Comparison of ENCODE assay signal across 14 cellular contexts in the genomic region with DNA sequence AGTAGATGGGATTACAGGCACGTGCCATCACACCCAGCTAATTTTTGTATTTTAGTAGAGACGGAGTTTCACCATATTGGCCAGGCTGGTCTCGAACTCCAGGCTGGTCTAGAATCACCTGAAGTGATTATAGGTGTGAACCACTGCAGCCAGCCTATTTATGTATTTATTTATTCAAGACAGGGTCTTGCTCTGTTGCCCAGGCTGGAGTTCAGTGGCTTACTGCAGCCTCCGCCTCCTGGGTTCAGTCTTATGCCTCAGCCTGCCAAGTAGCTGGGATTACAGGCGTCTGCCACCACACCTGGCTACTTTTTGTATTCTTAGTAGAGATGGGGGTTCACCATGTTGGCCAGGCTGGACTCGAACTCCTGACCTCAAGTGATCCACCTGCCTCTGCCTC. TPM values are rescaled to one million over a fixed set of nuclear protein-coding genes. Genes with fewer than 3 reads are reported as not detected.
A peak's percentile ranks its signal among the peaks of the same experiment; 100 is the strongest.
DNase-seq lines count a peak whose midpoint lies in the region; ATAC-seq, FAIRE-seq and TF ChIP-seq lines count a peak whose summit lies in the region.
"Not testable (repeated sequence)": the region's sequence is repeated elsewhere in the genome, so short reads cannot be mapped to it uniquely, and the experiment has no call there.
"Had no signal": no experiment of that assay in that cellular context is flagged by ENCODE, and none has a peak within 500 bp of the region (broad histone marks: within the 10 kb centered on the region; RNA-seq: fewer than 3 reads in every experiment).

No MANE protein-coding gene starts in this region.

- not testable (repeated sequence) for H2BK20ac ChIP-seq in H9 (ENCODE audit: low read depth, low read length, poor library complexity, severe bottlenecking)

- not testable (repeated sequence) for DNase-seq in H9; T-helper 17 cell; coronary artery (ENCODE audit: low spot score); HepG2 (ENCODE audit: low spot score); psoas muscle; stimulated activated naive CD8-positive, alpha-beta T cell treated with anti-CD3 and anti-CD28 coated beads, Interleukin-15, amount 100 ng/mL, for 72 hours

- H3K9me3 ChIP-seq in H9 (ENCODE audit: control insufficient read depth, low read depth, low read length); T-helper 17 cell (ENCODE audit: control insufficient read depth, low read length, poor library complexity, severe bottlenecking); HepG2 (ENCODE audit: low read length); psoas muscle: not testable (repeated sequence)

- H3K23ac ChIP-seq in H9 (ENCODE audit: insufficient read length, low read depth, low read length), result not testable (repeated sequence)

- H4K20me1 ChIP-seq in H9 (ENCODE audit: control insufficient read depth, insufficient read depth, insufficient read length); HepG2 (ENCODE audit: insufficient read depth, low read length): not testable (repeated sequence)

- not testable (repeated sequence) for H4K91ac ChIP-seq in H9 (ENCODE audit: insufficient read length, low read depth, low read length)

- not testable (repeated sequence) for TF ChIP-seq EP300 in HepG2 (IDR thresholded peaks at IDR 0.05; ENCODE audit: low read depth in 2 of 2, low read length in 2 of 2); HepG2 (CRISPR knock-in tag; IDR thresholded peaks at IDR 0.05; ENCODE audit: borderline replicate concordance)

- H3K4ac ChIP-seq in H9 (ENCODE audit: low read depth, low read length), result not testable (repeated sequence)

- H2AFZ ChIP-seq in H9 (ENCODE audit: low read length); HepG2 (ENCODE audit: low read length): not testable (repeated sequence)

- H4K8ac ChIP-seq in H9 (replicated peaks; ENCODE audit: insufficient read length, low read depth, low read length), result not testable (repeated sequence)

- H2BK5ac ChIP-seq in H9 (ENCODE audit: insufficient read length, low read length), result not testable (repeated sequence)

- peaks cover 25 to 44% of the 10 kb centered on the region in 2 experiments for H3K4me1 Mint-ChIP-seq in H9
- peaks cover 24% of the 10 kb centered on the region for H3K4me1 Mint-ChIP-seq in T-helper 17 cell
- peaks cover 35% of the 10 kb centered on the region for H3K4me1 Mint-ChIP-seq in activated naive CD8-positive, alpha-beta T cell (ENCODE audit: low read depth)
- peaks cover 85% of the 10 kb centered on the region for H3K4me1 Mint-ChIP-seq in stimulated activated naive CD8-positive, alpha-beta T cell treated with anti-CD3 and anti-CD28 coated beads, Interleukin-15, amount 100 ng/mL, for 72 hours

- not testable (repeated sequence) for H2AK5ac ChIP-seq in H9 (ENCODE audit: insufficient read length, low read length)

- H3K36me3 ChIP-seq in HepG2 (replicated peaks in 1 of 2; ENCODE audit: control insufficient read depth in 1 of 2, insufficient read depth in 2 of 2, low read length in 2 of 2) (peaks cover 34 to 56% of the 10 kb centered on the region in 2 experiments; a peak in 4 of 5 replicates), psoas muscle (ENCODE audit: insufficient read depth in 1 of 2, low read depth in 1 of 2) (peaks cover 21 to 74% of the 10 kb centered on the region in 2 donors)

- H3K79me1 ChIP-seq in H9 (ENCODE audit: insufficient read depth, low read depth, low read length, poor library complexity, severe bottlenecking), result not testable (repeated sequence)

- not testable (repeated sequence) for H4K5ac ChIP-seq in H9 (ENCODE audit: insufficient read length, low read depth, low read length)

- not testable (repeated sequence) for H3K4me1 ChIP-seq in H9 (ENCODE audit: insufficient read depth, low read length)
- H3K4me1 ChIP-seq in HepG2 (ENCODE audit: insufficient read depth, low read length), result peaks cover 32% of the 10 kb centered on the region
- H3K4me1 ChIP-seq in psoas muscle, result peaks cover 77% of the 10 kb centered on the region

- H2BK15ac ChIP-seq in H9 (ENCODE audit: low read depth, low read length), result not testable (repeated sequence)

- H3K4me2 ChIP-seq in H9 (ENCODE audit: insufficient read depth, insufficient read length, low read length); HepG2 (ENCODE audit: low read depth, low read length): not testable (repeated sequence)

- ATAC-seq in T-helper 17 cell; HepG2; psoas muscle; stimulated activated naive CD8-positive, alpha-beta T cell treated with anti-CD3 and anti-CD28 coated beads, Interleukin-15, amount 100 ng/mL, for 72 hours: not testable (repeated sequence)

- not testable (repeated sequence) for TF ChIP-seq POLR2A in HepG2 (IDR thresholded peaks at IDR 0.05; ENCODE audit: insufficient read depth in 1 of 2, low read depth in 2 of 2, low read length in 2 of 2)

- not testable (repeated sequence) for H3K56ac ChIP-seq in H9 (ENCODE audit: insufficient read length, low read depth, low read length)

- H3K23me2 ChIP-seq in H9 (ENCODE audit: insufficient read length, low read depth, low read length, poor library complexity, severe bottlenecking), result not testable (repeated sequence)

- H3K4me3 Mint-ChIP-seq in H9, result peak overlapping the region in 1 of 2 experiments; percentile 38; a peak in 1 of 5 replicates
- H3K4me3 Mint-ChIP-seq in T-helper 17 cell; activated naive CD8-positive, alpha-beta T cell; stimulated activated naive CD8-positive, alpha-beta T cell treated with anti-CD3 and anti-CD28 coated beads, Interleukin-15, amount 100 ng/mL, for 72 hours: not testable (repeated sequence)

- H3K36me3 Mint-ChIP-seq in H9 (ENCODE audit: insufficient read depth in 1 of 3, low read depth in 3 of 3), result peaks cover 49 to 80% (median 77%) of the 10 kb centered on the region in 3 experiments
- not testable (repeated sequence) for H3K36me3 Mint-ChIP-seq in T-helper 17 cell (ENCODE audit: low read depth); activated naive CD8-positive, alpha-beta T cell

- not testable (repeated sequence) for H3K14ac ChIP-seq in H9 (ENCODE audit: insufficient read depth, low read length)

- H3K27ac ChIP-seq in H9 (ENCODE audit: insufficient read length, low read depth, low read length); HepG2 (ENCODE audit: extremely low read length, insufficient read depth, low read length): not testable (repeated sequence)
- H3K27ac ChIP-seq in coronary artery (peak overlapping the region; percentile 79 to 81), psoas muscle (peak overlapping the region; percentile 98)

- not testable (repeated sequence) for H3K9ac ChIP-seq in H9 (ENCODE audit: extremely low read depth, insufficient read length, low read length); HepG2 (ENCODE audit: insufficient read depth, low read depth, low read length)

- H3K27me3 Mint-ChIP-seq in H9 (ENCODE audit: low read depth); T-helper 17 cell; activated naive CD8-positive, alpha-beta T cell; stimulated activated naive CD8-positive, alpha-beta T cell treated with anti-CD3 and anti-CD28 coated beads, Interleukin-15, amount 100 ng/mL, for 72 hours: not testable (repeated sequence)

- not testable (repeated sequence) for TF ChIP-seq CTCF in H9 (conservative IDR thresholded peaks at IDR 0.05); coronary artery (IDR thresholded peaks at IDR 0.05); HepG2 (CRISPR knock-in tag; IDR thresholded peaks at IDR 0.05); psoas muscle (IDR thresholded peaks at IDR 0.05)

- not testable (repeated sequence) for H2BK120ac ChIP-seq in H9 (ENCODE audit: low read depth, low read length, poor library complexity, severe bottlenecking)

- BruUV-seq in HepG2 (replicated peaks; lab: Mats Ljungman, UMichigan), result not testable (repeated sequence)

- not testable (repeated sequence) for H3K18ac ChIP-seq in H9 (ENCODE audit: insufficient read length, low read depth, low read length)

- in situ Hi-C loops in HepG2 (cut with HindIII; ENCODE audit: extremely low pct_ligation_motif_present, low pct_unique_long_range_greater_than_20kb), result not testable (repeated sequence)

- not testable (repeated sequence) for H2BK12ac ChIP-seq in H9 (ENCODE audit: insufficient read length, low read depth, low read length)

- H3K9me3 Mint-ChIP-seq in H9; activated naive CD8-positive, alpha-beta T cell (ENCODE audit: low read depth); stimulated activated naive CD8-positive, alpha-beta T cell treated with anti-CD3 and anti-CD28 coated beads, Interleukin-15, amount 100 ng/mL, for 72 hours: not testable (repeated sequence)

- not testable (repeated sequence) for H3K79me2 ChIP-seq in H9 (ENCODE audit: insufficient read depth, low read length)
- H3K79me2 ChIP-seq in HepG2 (ENCODE audit: insufficient read depth, low read length), result peaks cover 30% of the 10 kb centered on the region

- not testable (repeated sequence) for H3K4me3 ChIP-seq in coronary artery; HepG2 (replicated peaks in 1 of 3; ENCODE audit: insufficient read depth in 1 of 3, low read depth in 2 of 3, low read length in 3 of 3); psoas muscle

- CTCF ChIA-PET in HepG2 (lab: Yijun Ruan, JAX; ENCODE audit: low intra/inter-chr PET ratio, low total read pairs), result not testable (repeated sequence)

- not testable (repeated sequence) for H3K27me3 ChIP-seq in H9 (ENCODE audit: insufficient read depth, low read length); HepG2 (ENCODE audit: control insufficient read depth in 1 of 2, insufficient read depth in 2 of 2, low read length in 2 of 2); psoas muscle (ENCODE audit: insufficient read depth in 3 of 3, low read length in 2 of 3)

- not testable (repeated sequence) for TF ChIP-seq RAD21 in HepG2 (CRISPR knock-in tag; IDR thresholded peaks at IDR 0.05)

- POLR2A ChIA-PET in HepG2 (lab: Yijun Ruan, JAX), result not testable (repeated sequence)

- intact Hi-C loops in HepG2 (cut with micrococcal nuclease; ENCODE audit: unreplicated experiment); psoas muscle (cut with DNase I): not testable (repeated sequence)

- FAIRE-seq in HepG2 (lab: Jason Lieb, UNC), result not testable (repeated sequence)

- H3T11ph ChIP-seq in H9 (ENCODE audit: low read length), result not testable (repeated sequence)

- H3K27ac Mint-ChIP-seq in H9, result peak overlapping the region; percentile 23 to 85 (median 77); a peak in 3 of 7 replicates
- peak overlapping the region; percentile 43 for H3K27ac Mint-ChIP-seq in T-helper 17 cell
- peak overlapping the region; percentile 41 for H3K27ac Mint-ChIP-seq in activated naive CD8-positive, alpha-beta T cell
- peak overlapping the region; percentile 59 to 63 for H3K27ac Mint-ChIP-seq in stimulated activated naive CD8-positive, alpha-beta T cell treated with anti-CD3 and anti-CD28 coated beads, Interleukin-15, amount 100 ng/mL, for 72 hours

- no CpG with 5 or more reads among the region's 6 CpGs for WGBS in H9 (ENCODE audit: extremely low coverage, insufficient read length, low lambda C conversion rate)
- 97% methylated on average over 5 of the region's 6 CpGs for WGBS in HepG2 (ENCODE audit: low lambda C conversion rate)
- 69 to 78% (median 71%) methylated on average over 6 of the region's 6 CpGs for WGBS in psoas muscle, 3 donors

RNA-seq across cellular contexts. Expression of a gene that starts 5.0 kb away (rescaled TPM):
- 44.5 and 45.6 TPM in 2 replicates for total RNA-seq in H9 (2021)
- 1 to 10 TPM; 6.9 to 8.3 TPM for total RNA-seq in T-helper 17 cell
- 24.6 and 37.4 TPM in 2 replicates for total RNA-seq in HepG2 (2016; rRNA removed; fragmentation: Illumina TruSeq; extraction: Trizol)
- 14.3 and 14.8 TPM in 2 replicates for total RNA-seq in HepG2 (2016; cell fraction: cytosol; rRNA removed; fragmentation: Illumina TruSeq; extraction: Trizol; ENCODE audit: low read depth)
- 25.1 and 41.7 TPM in 2 replicates for total RNA-seq in HepG2 (2016; cell fraction: insoluble cytoplasmic fraction; rRNA removed; fragmentation: Illumina TruSeq; extraction: Trizol)
- total RNA-seq in HepG2 (2016; cell fraction: membrane; rRNA removed; fragmentation: Illumina TruSeq; extraction: Trizol), result 14.2 and 15.7 TPM in 2 replicates
- total RNA-seq in HepG2 (2016; cell fraction: nucleus; rRNA removed; fragmentation: Illumina TruSeq; extraction: Trizol), result 8.8 and 9.5 TPM in 2 replicates
- polyA plus RNA-seq in HepG2 (2011; rRNA removed), result 30.7 and 31.9 TPM in 2 replicates
- polyA plus RNA-seq in HepG2 (2011; cell fraction: cytosol; rRNA removed), result 33.0 and 52.1 TPM in 2 replicates
- 13.9 and 14.0 TPM in 2 replicates for polyA plus RNA-seq in HepG2 (2011; cell fraction: nucleus; rRNA removed)
- polyA plus RNA-seq in HepG2 (2012), result 19.0 and 20.6 TPM in 2 replicates
- 24.7 and 26.7 TPM in 2 replicates for polyA plus RNA-seq in HepG2 (2016; cell fraction: cytosol; fragmentation: Illumina TruSeq; extraction: Trizol; ENCODE audit: low read depth)
- polyA plus RNA-seq in HepG2 (2016; cell fraction: insoluble cytoplasmic fraction; fragmentation: Illumina TruSeq; extraction: Trizol; ENCODE audit: low read depth), result 71.6 and 84.3 TPM in 2 replicates
- polyA plus RNA-seq in HepG2 (2016; cell fraction: membrane; fragmentation: Illumina TruSeq; extraction: Trizol; ENCODE audit: low read depth), result 20.1 and 21.0 TPM in 2 replicates
- 27.9 and 29.2 TPM in 2 replicates for polyA plus RNA-seq in HepG2 (2016; cell fraction: nucleus; fragmentation: Illumina TruSeq; extraction: Trizol; ENCODE audit: insufficient read depth, low read depth)
- polyA minus RNA-seq in HepG2 (2011; rRNA and poly(A)+ RNA removed; ENCODE audit: low replicate concordance), result 6.2 and 12.6 TPM in 2 replicates
- polyA minus RNA-seq in HepG2 (2011; cell fraction: cytosol; rRNA and poly(A)+ RNA removed), result 9.9 and 11.7 TPM in 2 replicates
- polyA minus RNA-seq in HepG2 (2011; cell fraction: nucleus; rRNA and poly(A)+ RNA removed), result 3.2 and 3.7 TPM in 2 replicates
- 10 to 100 TPM; 22.4 to 35.6 (median 29.3) TPM for total RNA-seq in psoas muscle
- polyA plus RNA-seq in psoas muscle, result 100 to 1,000 TPM in 1 of 3 donors, 10 to 100 TPM in 2; 50.6 to 119 (median 62.5) TPM

RNA-seq across cellular contexts. Expression of a gene that starts 6.4 kb away (rescaled TPM):
- 62.2 and 67.0 TPM in 2 replicates for total RNA-seq in H9 (2021)
- 10 to 100 TPM; 74.1 to 82.1 TPM for total RNA-seq in T-helper 17 cell
- 34.6 and 42.5 TPM in 2 replicates for total RNA-seq in HepG2 (2016; rRNA removed; fragmentation: Illumina TruSeq; extraction: Trizol)
- total RNA-seq in HepG2 (2016; cell fraction: cytosol; rRNA removed; fragmentation: Illumina TruSeq; extraction: Trizol; ENCODE audit: low read depth), result 64.7 and 77.4 TPM in 2 replicates
- 29.6 and 43.3 TPM in 2 replicates for total RNA-seq in HepG2 (2016; cell fraction: insoluble cytoplasmic fraction; rRNA removed; fragmentation: Illumina TruSeq; extraction: Trizol)
- 95.2 and 117 TPM in 2 replicates for total RNA-seq in HepG2 (2016; cell fraction: membrane; rRNA removed; fragmentation: Illumina TruSeq; extraction: Trizol)
- 27.5 and 30.5 TPM in 2 replicates for total RNA-seq in HepG2 (2016; cell fraction: nucleus; rRNA removed; fragmentation: Illumina TruSeq; extraction: Trizol)
- 50.3 and 54.2 TPM in 2 replicates for polyA plus RNA-seq in HepG2 (2011; rRNA removed)
- polyA plus RNA-seq in HepG2 (2011; cell fraction: cytosol; rRNA removed), result 51.8 and 73.5 TPM in 2 replicates
- polyA plus RNA-seq in HepG2 (2011; cell fraction: nucleus; rRNA removed), result 80.8 and 87.8 TPM in 2 replicates
- polyA plus RNA-seq in HepG2 (2012), result 95.7 and 105 TPM in 2 replicates
- polyA plus RNA-seq in HepG2 (2016; cell fraction: cytosol; fragmentation: Illumina TruSeq; extraction: Trizol; ENCODE audit: low read depth), result 137 and 157 TPM in 2 replicates
- polyA plus RNA-seq in HepG2 (2016; cell fraction: insoluble cytoplasmic fraction; fragmentation: Illumina TruSeq; extraction: Trizol; ENCODE audit: low read depth), result 55.9 and 73.5 TPM in 2 replicates
- 175 and 195 TPM in 2 replicates for polyA plus RNA-seq in HepG2 (2016; cell fraction: membrane; fragmentation: Illumina TruSeq; extraction: Trizol; ENCODE audit: low read depth)
- 90.3 and 97.5 TPM in 2 replicates for polyA plus RNA-seq in HepG2 (2016; cell fraction: nucleus; fragmentation: Illumina TruSeq; extraction: Trizol; ENCODE audit: insufficient read depth, low read depth)
- polyA minus RNA-seq in HepG2 (2011; rRNA and poly(A)+ RNA removed; ENCODE audit: low replicate concordance), result 54.6 and 102 TPM in 2 replicates
- polyA minus RNA-seq in HepG2 (2011; cell fraction: cytosol; rRNA and poly(A)+ RNA removed), result 52.5 and 54.0 TPM in 2 replicates
- polyA minus RNA-seq in HepG2 (2011; cell fraction: nucleus; rRNA and poly(A)+ RNA removed), result 20.0 and 27.4 TPM in 2 replicates
- total RNA-seq in psoas muscle, result 100 to 1,000 TPM; 424 to 704 (median 500) TPM
- 100 to 1,000 TPM; 403 to 801 (median 728) TPM for polyA plus RNA-seq in psoas muscle

RNA-seq across cellular contexts. Expression of a gene that starts 13.6 kb away (rescaled TPM):
- total RNA-seq in H9 (2021) (887 and 938 TPM in 2 replicates), T-helper 17 cell (100 to 1,000 TPM; 418 to 472 TPM), HepG2 (2016; rRNA removed; fragmentation: Illumina TruSeq; extraction: Trizol) (420 and 898 TPM in 2 replicates), psoas muscle (100 to 1,000 TPM; 124 to 219 (median 175) TPM)
- 227 and 266 TPM in 2 replicates for total RNA-seq in HepG2 (2016; cell fraction: cytosol; rRNA removed; fragmentation: Illumina TruSeq; extraction: Trizol; ENCODE audit: low read depth)
- total RNA-seq in HepG2 (2016; cell fraction: insoluble cytoplasmic fraction; rRNA removed; fragmentation: Illumina TruSeq; extraction: Trizol), result 389 and 943 TPM in 2 replicates
- 340 and 383 TPM in 2 replicates for total RNA-seq in HepG2 (2016; cell fraction: membrane; rRNA removed; fragmentation: Illumina TruSeq; extraction: Trizol)
- 693 and 829 TPM in 2 replicates for total RNA-seq in HepG2 (2016; cell fraction: nucleus; rRNA removed; fragmentation: Illumina TruSeq; extraction: Trizol)
- polyA plus RNA-seq in HepG2 (2011; rRNA removed) (842 and 934 TPM in 2 replicates), psoas muscle (100 to 1,000 TPM; 134 to 273 (median 146) TPM)
- polyA plus RNA-seq in HepG2 (2011; cell fraction: cytosol; rRNA removed), result 752 and 842 TPM in 2 replicates
- 381 and 448 TPM in 2 replicates for polyA plus RNA-seq in HepG2 (2011; cell fraction: nucleus; rRNA removed)
- 606 and 725 TPM in 2 replicates for polyA plus RNA-seq in HepG2 (2012)
- 313 and 359 TPM in 2 replicates for polyA plus RNA-seq in HepG2 (2016; cell fraction: cytosol; fragmentation: Illumina TruSeq; extraction: Trizol; ENCODE audit: low read depth)
- polyA plus RNA-seq in HepG2 (2016; cell fraction: insoluble cytoplasmic fraction; fragmentation: Illumina TruSeq; extraction: Trizol; ENCODE audit: low read depth), result 478 and 547 TPM in 2 replicates
- 345 and 409 TPM in 2 replicates for polyA plus RNA-seq in HepG2 (2016; cell fraction: membrane; fragmentation: Illumina TruSeq; extraction: Trizol; ENCODE audit: low read depth)
- 1,564 and 1,658 TPM in 2 replicates for polyA plus RNA-seq in HepG2 (2016; cell fraction: nucleus; fragmentation: Illumina TruSeq; extraction: Trizol; ENCODE audit: insufficient read depth, low read depth)
- polyA minus RNA-seq in HepG2 (2011; rRNA and poly(A)+ RNA removed; ENCODE audit: low replicate concordance), result 932 and 1,241 TPM in 2 replicates
- 408 and 482 TPM in 2 replicates for polyA minus RNA-seq in HepG2 (2011; cell fraction: cytosol; rRNA and poly(A)+ RNA removed)
- polyA minus RNA-seq in HepG2 (2011; cell fraction: nucleus; rRNA and poly(A)+ RNA removed), result 228 and 256 TPM in 2 replicates

RNA-seq across cellular contexts. Expression of a gene that starts 17.3 kb away (rescaled TPM):
- 0.11 and 0.13 TPM in 2 replicates for total RNA-seq in H9 (2021)
- total RNA-seq in T-helper 17 cell, result not detected
- not detected in 2 replicates for total RNA-seq in HepG2 (2016; rRNA removed; fragmentation: Illumina TruSeq; extraction: Trizol)
- not detected in 2 replicates for total RNA-seq in HepG2 (2016; cell fraction: cytosol; rRNA removed; fragmentation: Illumina TruSeq; extraction: Trizol; ENCODE audit: low read depth)
- total RNA-seq in HepG2 (2016; cell fraction: insoluble cytoplasmic fraction; rRNA removed; fragmentation: Illumina TruSeq; extraction: Trizol), result not detected in 2 replicates
- total RNA-seq in HepG2 (2016; cell fraction: membrane; rRNA removed; fragmentation: Illumina TruSeq; extraction: Trizol), result not detected in 2 replicates
- not detected in 2 replicates for total RNA-seq in HepG2 (2016; cell fraction: nucleus; rRNA removed; fragmentation: Illumina TruSeq; extraction: Trizol)
- polyA plus RNA-seq in HepG2 (2011; rRNA removed), result 0.04 TPM in 1 of 2 replicates, not detected in the other
- polyA plus RNA-seq in HepG2 (2011; cell fraction: cytosol; rRNA removed), result 0.03 and 0.04 TPM in 2 replicates
- polyA plus RNA-seq in HepG2 (2011; cell fraction: nucleus; rRNA removed), result 0.10 and 0.13 TPM in 2 replicates
- not detected in 2 replicates for polyA plus RNA-seq in HepG2 (2012)
- polyA plus RNA-seq in HepG2 (2016; cell fraction: cytosol; fragmentation: Illumina TruSeq; extraction: Trizol; ENCODE audit: low read depth), result not detected in 2 replicates
- not detected in 2 replicates for polyA plus RNA-seq in HepG2 (2016; cell fraction: insoluble cytoplasmic fraction; fragmentation: Illumina TruSeq; extraction: Trizol; ENCODE audit: low read depth)
- not detected in 2 replicates for polyA plus RNA-seq in HepG2 (2016; cell fraction: membrane; fragmentation: Illumina TruSeq; extraction: Trizol; ENCODE audit: low read depth)
- polyA plus RNA-seq in HepG2 (2016; cell fraction: nucleus; fragmentation: Illumina TruSeq; extraction: Trizol; ENCODE audit: insufficient read depth, low read depth), result not detected in 2 replicates
- 0.40 TPM in 1 of 2 replicates, not detected in the other for polyA minus RNA-seq in HepG2 (2011; rRNA and poly(A)+ RNA removed; ENCODE audit: low replicate concordance)
- not detected in 2 replicates for polyA minus RNA-seq in HepG2 (2011; cell fraction: cytosol; rRNA and poly(A)+ RNA removed)
- polyA minus RNA-seq in HepG2 (2011; cell fraction: nucleus; rRNA and poly(A)+ RNA removed), result not detected in 2 replicates
- under 1 TPM in 1 of 4 donors, not detected in 3; 0.26 TPM for total RNA-seq in psoas muscle
- polyA plus RNA-seq in psoas muscle, result not detected
- total RNA-seq: CD4-positive, CD25-positive, alpha-beta regulatory T cell; Daoy; mesothelial cell of epicardium; naive thymus-derived CD8-positive, alpha-beta T cell; upper lobe of left lung had no signal
- polyA plus RNA-seq: CD4-positive, CD25-positive, alpha-beta regulatory T cell; keratinocyte; liver; naive thymus-derived CD8-positive, alpha-beta T cell had no signal

RNA-seq across cellular contexts. Expression of a gene that starts 18.5 kb away (rescaled TPM):
- total RNA-seq in H9 (2021) (108 and 110 TPM in 2 replicates), T-helper 17 cell (10 to 100 TPM; 23.2 to 28.3 TPM), HepG2 (2016; rRNA removed; fragmentation: Illumina TruSeq; extraction: Trizol) (68.0 and 72.0 TPM in 2 replicates), psoas muscle (10 to 100 TPM; 45.9 to 65.1 (median 59.1) TPM)
- total RNA-seq in HepG2 (2016; cell fraction: cytosol; rRNA removed; fragmentation: Illumina TruSeq; extraction: Trizol; ENCODE audit: low read depth), result 30.6 and 33.8 TPM in 2 replicates
- 61.4 and 77.8 TPM in 2 replicates for total RNA-seq in HepG2 (2016; cell fraction: insoluble cytoplasmic fraction; rRNA removed; fragmentation: Illumina TruSeq; extraction: Trizol)
- total RNA-seq in HepG2 (2016; cell fraction: membrane; rRNA removed; fragmentation: Illumina TruSeq; extraction: Trizol), result 31.3 and 31.6 TPM in 2 replicates
- 38.1 and 43.4 TPM in 2 replicates for total RNA-seq in HepG2 (2016; cell fraction: nucleus; rRNA removed; fragmentation: Illumina TruSeq; extraction: Trizol)
- polyA plus RNA-seq in HepG2 (2011; rRNA removed) (25.9 and 37.0 TPM in 2 replicates), psoas muscle (100 to 1,000 TPM in 1 of 3 donors, 10 to 100 TPM in 2; 61.6 to 161 (median 93.3) TPM)
- 20.2 and 25.7 TPM in 2 replicates for polyA plus RNA-seq in HepG2 (2011; cell fraction: cytosol; rRNA removed)
- polyA plus RNA-seq in HepG2 (2011; cell fraction: nucleus; rRNA removed), result 86.4 and 92.2 TPM in 2 replicates
- polyA plus RNA-seq in HepG2 (2012), result 47.9 and 53.4 TPM in 2 replicates
- polyA plus RNA-seq in HepG2 (2016; cell fraction: cytosol; fragmentation: Illumina TruSeq; extraction: Trizol; ENCODE audit: low read depth), result 20.5 and 21.3 TPM in 2 replicates
- polyA plus RNA-seq in HepG2 (2016; cell fraction: insoluble cytoplasmic fraction; fragmentation: Illumina TruSeq; extraction: Trizol; ENCODE audit: low read depth), result 76.2 and 85.7 TPM in 2 replicates
- polyA plus RNA-seq in HepG2 (2016; cell fraction: membrane; fragmentation: Illumina TruSeq; extraction: Trizol; ENCODE audit: low read depth), result 21.2 and 25.0 TPM in 2 replicates
- polyA plus RNA-seq in HepG2 (2016; cell fraction: nucleus; fragmentation: Illumina TruSeq; extraction: Trizol; ENCODE audit: insufficient read depth, low read depth), result 71.9 and 80.2 TPM in 2 replicates
- polyA minus RNA-seq in HepG2 (2011; rRNA and poly(A)+ RNA removed; ENCODE audit: low replicate concordance), result 36.3 and 65.5 TPM in 2 replicates
- 17.6 and 18.3 TPM in 2 replicates for polyA minus RNA-seq in HepG2 (2011; cell fraction: cytosol; rRNA and poly(A)+ RNA removed)
- polyA minus RNA-seq in HepG2 (2011; cell fraction: nucleus; rRNA and poly(A)+ RNA removed), result 14.5 and 16.0 TPM in 2 replicates
